32 cellular contexts compared by ENCODE assay signal in genomic region chr4:63708661-63709060, GRCh38.
"Had no signal": no experiment of that assay in that cellular context is flagged by ENCODE, and none has a peak within 500 bp of the region (broad histone marks: within the 10 kb centered on the region; RNA-seq: fewer than 3 reads in every experiment).

No MANE protein-coding gene starts in this region.

- H3K36me3 ChIP-seq: brain microvascular endothelial cell, gastrocnemius medialis, heart left ventricle had no signal

- H3K36me3 Mint-ChIP-seq: activated naive CD8-positive, alpha-beta T cell; WTC11 had no signal

- H3K27me3 ChIP-seq: brain microvascular endothelial cell, dorsolateral prefrontal cortex, gastrocnemius medialis, heart left ventricle had no signal

- H3K9me3 ChIP-seq: gastrocnemius medialis had no signal

- H3K27ac Mint-ChIP-seq: activated CD8-positive, alpha-beta T cell treated with anti-CD3 and anti-CD28 coated beads for 36 hours; activated naive CD8-positive, alpha-beta T cell; activated T-helper 17 cell treated with anti-CD3 and anti-CD28 coated beads, Interleukin-2, amount 50 U/mL, for 72 hours; dendritic cell treated with granulocyte-macrophage colony-stimulating factor and Interleukin-4, amounts not matched to agents 40 ng/mL and 50 ng/mL, for 4 days; endodermal cell; WTC11 had no signal

- H3K27ac ChIP-seq: brain microvascular endothelial cell, coronary artery, dorsolateral prefrontal cortex, gastrocnemius medialis, heart left ventricle, VCaP had no signal

- H3K9me3 Mint-ChIP-seq: activated CD8-positive, alpha-beta T cell treated with anti-CD3 and anti-CD28 coated beads for 36 hours; central memory CD8-positive, alpha-beta T cell; dendritic cell treated with granulocyte-macrophage colony-stimulating factor and Interleukin-4, amounts not matched to agents 40 ng/mL and 50 ng/mL, for 4 days; endodermal cell; WTC11 had no signal

- H3K4me3 ChIP-seq: coronary artery, dorsolateral prefrontal cortex, gastrocnemius medialis, heart left ventricle had no signal

- H3K27me3 Mint-ChIP-seq: activated CD8-positive, alpha-beta T cell treated with anti-CD3 and anti-CD28 coated beads for 36 hours; activated naive CD8-positive, alpha-beta T cell; activated T-helper 17 cell treated with anti-CD3 and anti-CD28 coated beads, Interleukin-2, amount 50 U/mL, for 72 hours; central memory CD8-positive, alpha-beta T cell; dendritic cell treated with granulocyte-macrophage colony-stimulating factor and Interleukin-4, amounts not matched to agents 40 ng/mL and 50 ng/mL, for 4 days had no signal

- ATAC-seq: activated CD8-positive, alpha-beta T cell treated with anti-CD3 and anti-CD28 coated beads for 36 hours; activated T-cell treated with anti-CD3 and anti-CD28 coated beads, Interleukin-2, amount 50 U/mL, for 4 hours; activated T-helper 17 cell treated with anti-CD3 and anti-CD28 coated beads, Interleukin-2, amount 50 U/mL, for 72 hours; esophagus mucosa; gastrocnemius medialis; heart left ventricle; WTC11 had no signal

- H3K4me1 ChIP-seq: gastrocnemius medialis, heart left ventricle had no signal

- DNase-seq: activated CD4-positive, alpha-beta T cell treated with anti-CD3 and anti-CD28 coated beads for 1 hour; activated CD4-positive, alpha-beta T cell treated with anti-CD3 and anti-CD28 coated beads for 4 hours; activated CD4-positive, alpha-beta T cell treated with anti-CD3 and anti-CD28 coated beads, Interleukin-2, amount 50 U/mL, for 1 hour; activated CD4-positive, alpha-beta T cell treated with anti-CD3 and anti-CD28 coated beads, Interleukin-2, amount 50 U/mL, for 48 hours; activated CD8-positive, alpha-beta memory T cell treated with anti-CD3 and anti-CD28 coated beads for 24 hours; activated CD8-positive, alpha-beta T cell treated with anti-CD3 and anti-CD28 coated beads for 36 hours; activated effector memory CD4-positive, alpha-beta T cell treated with Interleukin-2 at 50 U/mL for 16 hours; activated gamma-delta T cell treated with Interleukin-2 at 50 U/mL for 16 hours; activated naive CD4-positive, alpha-beta T cell treated with anti-CD3 and anti-CD28 coated beads, Interleukin-2, amount 50 U/mL, for 16 hours; activated naive CD4-positive, alpha-beta T cell treated with Interleukin-2 at 50 U/mL for 16 hours; activated T-cell treated with anti-CD3 and anti-CD28 coated beads, Interleukin-2, amount 50 U/mL, for 4 hours; amniotic stem cell; anterior cingulate cortex; brain microvascular endothelial cell; dorsolateral prefrontal cortex; effector memory CD4-positive, alpha-beta T cell; endodermal cell; foreskin fibroblast; gastrocnemius medialis; glutamatergic neuron; heart left ventricle; T-helper 2 cell had no signal

- FAIRE-seq: astrocyte, bronchial epithelial cell had no signal

- H3K4me1 Mint-ChIP-seq: activated T-helper 17 cell treated with anti-CD3 and anti-CD28 coated beads, Interleukin-2, amount 50 U/mL, for 72 hours; central memory CD8-positive, alpha-beta T cell; endodermal cell had no signal

- H3K4me3 Mint-ChIP-seq: activated CD8-positive, alpha-beta T cell treated with anti-CD3 and anti-CD28 coated beads for 36 hours; activated naive CD8-positive, alpha-beta T cell; activated T-cell treated with anti-CD3 and anti-CD28 coated beads, Interleukin-2, amount 50 U/mL, for 4 hours; activated T-helper 17 cell treated with anti-CD3 and anti-CD28 coated beads, Interleukin-2, amount 50 U/mL, for 72 hours; central memory CD8-positive, alpha-beta T cell; dendritic cell treated with granulocyte-macrophage colony-stimulating factor and Interleukin-4, amounts not matched to agents 40 ng/mL and 50 ng/mL, for 4 days; endodermal cell; WTC11 had no signal
